In the genomic region with DNA sequence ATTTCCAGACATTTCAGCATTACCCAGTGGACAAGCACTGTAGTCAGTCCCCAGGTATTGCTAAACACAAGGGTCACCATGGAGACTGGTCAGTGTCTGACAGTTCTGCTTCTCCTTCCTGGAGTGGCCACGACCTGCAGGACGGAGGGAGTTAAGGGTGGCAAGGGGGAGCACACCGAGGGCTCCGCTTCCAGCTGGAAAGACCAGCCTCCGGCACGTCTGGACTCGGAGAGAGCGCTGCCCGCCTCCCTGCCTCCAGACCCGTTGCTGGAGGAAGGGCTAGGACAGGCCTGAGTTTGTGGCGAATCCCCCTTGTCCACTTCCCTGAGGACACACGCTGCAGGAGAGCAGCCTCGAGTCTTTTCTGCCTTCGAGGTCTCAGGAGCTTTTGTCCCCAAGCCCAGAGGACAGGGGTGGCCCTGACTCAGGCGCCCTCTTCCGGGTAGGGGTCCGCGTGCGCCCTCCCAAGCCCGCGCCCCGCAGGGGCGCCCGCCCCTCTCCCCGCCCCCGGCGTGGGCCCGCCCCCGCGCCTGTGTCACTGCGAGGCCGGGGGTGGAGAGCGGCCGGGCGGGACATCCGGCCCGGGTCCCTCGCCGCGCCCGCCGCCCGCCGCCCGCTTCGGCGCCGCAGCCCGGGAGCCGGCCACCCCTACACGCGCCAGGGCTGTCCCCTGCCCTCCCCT, we compare ENCODE assay signal across 8 cellular contexts. TPM values are rescaled to one million over a fixed set of nuclear protein-coding genes. Genes with fewer than 3 reads are reported as not detected.
A peak's percentile ranks its signal among the peaks of the same experiment; 100 is the strongest.
DNase-seq lines count a peak whose midpoint lies in the region; ATAC-seq and TF ChIP-seq lines count a peak whose summit lies in the region.

Gene CHST14 (plus strand): TSS at position 562 of the 682 bp plus-strand sequence. CDS start 230 bp downstream, outside the sequence.

- TF ChIP-seq CTCF in activated CD8-positive, alpha-beta T cell treated with anti-CD3 and anti-CD28 coated beads for 36 hours (IDR thresholded peaks at IDR 0.05), result no peak
- TF ChIP-seq CTCF in lung (IDR thresholded peaks at IDR 0.05; ENCODE audit: control extremely low read depth, extremely low read depth), result no peak

- 2 to 3% methylated on average over 33 to 52 of the region's 52 CpGs for WGBS in lung, 2 donors

- POLR2A ChIA-PET in activated CD8-positive, alpha-beta T cell treated with anti-CD3 and anti-CD28 coated beads for 36 hours (lab: Charles Lee), result interaction anchor here (1.0 to 1.8 kb wide), 4 partner anchors 11 to 99 kb away, joined by 3 to 9 read pairs (median 6); partner anchors contain the start of gene RPUSD2

- intact Hi-C loops in activated CD8-positive, alpha-beta T cell treated with anti-CD3 and anti-CD28 coated beads for 36 hours (cut with micrococcal nuclease), result no loop called here

- ATAC-seq in HG02588 (IDR thresholded peaks at IDR 0.05; ENCODE audit: unreplicated experiment) (peak; percentile 69), lung (ENCODE audit: insufficient read depth, low FRiP score) (peak; percentile 80)
- ATAC-seq in activated CD8-positive, alpha-beta T cell treated with anti-CD3 and anti-CD28 coated beads for 36 hours, result peak; percentile 74

- H3K27ac Mint-ChIP-seq in activated CD8-positive, alpha-beta T cell treated with anti-CD3 and anti-CD28 coated beads for 36 hours, result peak within 1 kb of the TSS; percentile 85

- DNase-seq in DMS153 (lab: John Stamatoyannopoulos, UW) (peak; percentile 3), DMS153 treated with DMSO at 0.1 percent for 48 hours (lab: John Stamatoyannopoulos, UW; ENCODE audit: unreplicated experiment) (no peak), NCI-H2227 treated with DMSO at 0.1 percent for 48 hours (lab: John Stamatoyannopoulos, UW) (peak; percentile 37), lung (ENCODE audit: low spot score) (peak; percentile 44)
- DNase-seq in activated CD8-positive, alpha-beta T cell treated with anti-CD3 and anti-CD28 coated beads for 36 hours, result peak; percentile 48
- peak; percentile 44 to 53 (median 51) for DNase-seq in effector memory CD4-positive, alpha-beta T cell
- peak; percentile 28 to 31 for DNase-seq in stimulated activated CD8-positive, alpha-beta memory T cell treated with anti-CD3 and anti-CD28 coated beads, Interleukin-4, amount 100 ng/mL, for 1 hour (ENCODE audit: low read depth in 2 of 2, low spot score in 1 of 2)

- no peaks in the 10 kb centered on the region for H3K27me3 ChIP-seq in effector memory CD4-positive, alpha-beta T cell (replicated peaks; ENCODE audit: control insufficient read depth, insufficient read depth, low read length, poor library complexity, severe bottlenecking)
- no peaks in the 10 kb centered on the region for H3K27me3 ChIP-seq in lung (ENCODE audit: control insufficient read depth, insufficient read depth)

- H3K9me3 ChIP-seq in effector memory CD4-positive, alpha-beta T cell (ENCODE audit: control insufficient read depth, low read length), result no peaks in the 10 kb centered on the region
- no peaks in the 10 kb centered on the region for H3K9me3 ChIP-seq in lung (ENCODE audit: control insufficient read depth in 2 of 2, insufficient read depth in 1 of 2, low read length in 1 of 2)

- no peaks in the 10 kb centered on the region for H3K9me3 Mint-ChIP-seq in activated CD8-positive, alpha-beta T cell treated with anti-CD3 and anti-CD28 coated beads for 36 hours

- peaks cover 9% of the 10 kb centered on the region for H3K36me3 Mint-ChIP-seq in activated CD8-positive, alpha-beta T cell treated with anti-CD3 and anti-CD28 coated beads for 36 hours (ENCODE audit: low read depth)

- H3K4me1 Mint-ChIP-seq in activated CD8-positive, alpha-beta T cell treated with anti-CD3 and anti-CD28 coated beads for 36 hours (ENCODE audit: low read depth), result peaks cover 39% of the 10 kb centered on the region

- H3K36me3 ChIP-seq in effector memory CD4-positive, alpha-beta T cell (ENCODE audit: control insufficient read depth, insufficient read depth, low read length), result peaks cover 10% of the 10 kb centered on the region
- H3K36me3 ChIP-seq in lung (ENCODE audit: control insufficient read depth in 2 of 2, insufficient read depth in 2 of 2, low read length in 2 of 2), result peaks cover 0 to 11% of the 10 kb centered on the region in 2 donors

- peak within 1 kb of the TSS; percentile 57 for H3K27ac ChIP-seq in effector memory CD4-positive, alpha-beta T cell (ENCODE audit: insufficient read depth, low read length, poor library complexity, severe bottlenecking)
- peak within 1 kb of the TSS; percentile 35 to 92 for H3K27ac ChIP-seq in lung (ENCODE audit: low read depth in 1 of 2, low read length in 1 of 2)

- peak within 1 kb of the TSS; percentile 83 for H3K4me3 Mint-ChIP-seq in activated CD8-positive, alpha-beta T cell treated with anti-CD3 and anti-CD28 coated beads for 36 hours

- H3K4me1 ChIP-seq in effector memory CD4-positive, alpha-beta T cell (ENCODE audit: control insufficient read depth, insufficient read depth, low read length, poor library complexity, severe bottlenecking), result peaks cover 10% of the 10 kb centered on the region
- peaks cover 0 to 10% of the 10 kb centered on the region in 2 donors for H3K4me1 ChIP-seq in lung (ENCODE audit: control insufficient read depth in 2 of 2, insufficient read depth in 2 of 2, low read length in 2 of 2)

- H3K4me3 ChIP-seq in effector memory CD4-positive, alpha-beta T cell (ENCODE audit: insufficient read depth, low read depth, low read length, poor library complexity, severe bottlenecking), result peak within 1 kb of the TSS; percentile 78
- peak within 1 kb of the TSS; percentile 76 for H3K4me3 ChIP-seq in lung

- CTCF ChIA-PET in activated CD8-positive, alpha-beta T cell treated with anti-CD3 and anti-CD28 coated beads for 36 hours (lab: Charles Lee), result interaction anchor here (1.1 to 1.6 kb wide), 4 partner anchors 20 to 208 kb away, joined by 3 read pairs; no protein-coding TSS in a partner anchor

- no peaks in the 10 kb centered on the region for H3K27me3 Mint-ChIP-seq in activated CD8-positive, alpha-beta T cell treated with anti-CD3 and anti-CD28 coated beads for 36 hours

RNA-seq across cellular contexts. Expression of gene CHST14, which starts in this region (rescaled TPM):
- 1 to 10 TPM; 4.3 to 5.1 TPM for total RNA-seq in activated CD8-positive, alpha-beta T cell treated with anti-CD3 and anti-CD28 coated beads for 36 hours
- total RNA-seq in lung, result 10 to 100 TPM; 13.6 to 20.0 TPM
- 10 to 100 TPM in 1 of 2 donors, 1 to 10 TPM in 1; 9.8 to 10.4 TPM for polyA plus RNA-seq in lung
